In the genomic region with DNA sequence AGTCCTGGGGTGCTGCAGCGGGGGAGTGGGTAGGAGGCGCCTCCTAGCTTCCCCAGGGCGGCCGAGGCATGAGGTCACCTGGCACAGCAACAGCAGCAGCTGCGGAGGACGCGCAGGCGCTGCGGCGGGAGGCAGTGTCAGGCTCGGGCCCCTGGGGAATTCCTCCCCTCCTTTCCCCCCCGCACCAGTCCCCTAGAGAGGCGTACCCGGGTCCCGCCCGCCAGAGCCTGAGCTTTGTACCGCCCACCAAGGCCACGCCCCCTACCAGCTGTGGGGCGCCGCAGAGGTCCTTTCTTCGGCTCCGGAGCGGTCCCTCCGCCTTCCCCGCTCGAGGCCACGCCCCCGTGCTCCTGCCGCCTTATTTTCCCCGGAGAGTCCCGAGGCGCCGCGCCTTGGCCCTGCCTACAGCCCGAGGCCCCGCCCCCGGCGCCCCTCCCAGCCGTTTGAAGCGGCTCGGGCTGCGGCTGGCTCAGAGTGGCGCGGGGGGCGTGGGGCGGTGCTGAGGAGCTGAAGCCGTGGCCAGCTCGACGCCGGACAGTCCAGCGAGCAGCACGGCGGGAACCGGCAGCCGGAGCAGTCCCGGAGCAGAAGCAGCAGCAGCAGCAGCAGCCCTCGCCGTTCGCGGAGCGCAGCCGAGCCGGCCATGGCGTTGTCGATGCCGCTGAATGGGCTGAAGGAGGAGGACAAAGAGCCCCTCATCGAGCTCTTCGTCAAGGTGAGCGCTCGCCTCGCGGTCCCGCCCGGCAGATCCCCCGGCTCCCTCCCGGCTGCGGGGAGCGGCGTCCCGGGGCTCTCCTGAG, we compare ENCODE assay signal across 1 cellular context.
TF ChIP-seq lines count a peak whose summit lies in the region.

A gene (plus strand): TSS at position 537 of the 800 bp plus-strand sequence. CDS start 107 bp downstream, at position 644.

TF ChIP-seq in Ishikawa, 13 proteins besides CTCF, POLR2A, EP300 and RAD21 (continued from another document):
- TF ChIP-seq, protein P1, sequence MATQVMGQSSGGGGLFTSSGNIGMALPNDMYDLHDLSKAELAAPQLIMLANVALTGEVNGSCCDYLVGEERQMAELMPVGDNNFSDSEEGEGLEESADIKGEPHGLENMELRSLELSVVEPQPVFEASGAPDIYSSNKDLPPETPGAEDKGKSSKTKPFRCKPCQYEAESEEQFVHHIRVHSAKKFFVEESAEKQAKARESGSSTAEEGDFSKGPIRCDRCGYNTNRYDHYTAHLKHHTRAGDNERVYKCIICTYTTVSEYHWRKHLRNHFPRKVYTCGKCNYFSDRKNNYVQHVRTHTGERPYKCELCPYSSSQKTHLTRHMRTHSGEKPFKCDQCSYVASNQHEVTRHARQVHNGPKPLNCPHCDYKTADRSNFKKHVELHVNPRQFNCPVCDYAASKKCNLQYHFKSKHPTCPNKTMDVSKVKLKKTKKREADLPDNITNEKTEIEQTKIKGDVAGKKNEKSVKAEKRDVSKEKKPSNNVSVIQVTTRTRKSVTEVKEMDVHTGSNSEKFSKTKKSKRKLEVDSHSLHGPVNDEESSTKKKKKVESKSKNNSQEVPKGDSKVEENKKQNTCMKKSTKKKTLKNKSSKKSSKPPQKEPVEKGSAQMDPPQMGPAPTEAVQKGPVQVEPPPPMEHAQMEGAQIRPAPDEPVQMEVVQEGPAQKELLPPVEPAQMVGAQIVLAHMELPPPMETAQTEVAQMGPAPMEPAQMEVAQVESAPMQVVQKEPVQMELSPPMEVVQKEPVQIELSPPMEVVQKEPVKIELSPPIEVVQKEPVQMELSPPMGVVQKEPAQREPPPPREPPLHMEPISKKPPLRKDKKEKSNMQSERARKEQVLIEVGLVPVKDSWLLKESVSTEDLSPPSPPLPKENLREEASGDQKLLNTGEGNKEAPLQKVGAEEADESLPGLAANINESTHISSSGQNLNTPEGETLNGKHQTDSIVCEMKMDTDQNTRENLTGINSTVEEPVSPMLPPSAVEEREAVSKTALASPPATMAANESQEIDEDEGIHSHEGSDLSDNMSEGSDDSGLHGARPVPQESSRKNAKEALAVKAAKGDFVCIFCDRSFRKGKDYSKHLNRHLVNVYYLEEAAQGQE (IDR thresholded peaks at IDR 0.05; ENCODE audit: low read depth) = peak; percentile 34; the same call in 1 of the 2 replicates
- TF ChIP-seq TCF12 (IDR thresholded peaks at IDR 0.05; ENCODE audit: low read depth) (0 out of 2 replicates have a peak, but pooled peaks have one; percentile 67), FOXM1 (IDR thresholded peaks at IDR 0.05; ENCODE audit: borderline replicate concordance, low read depth) (no peak), CEBPB (IDR thresholded peaks at IDR 0.05) (no peak), NFIC (IDR thresholded peaks at IDR 0.05) (peak; percentile 80), TAF1 (IDR thresholded peaks at IDR 0.05; ENCODE audit: low read depth) (peak; percentile 96)
